1 cellular context compared by ENCODE assay signal in genomic region chr1:23331713-23332112, GRCh38.
TF ChIP-seq lines count a peak whose summit lies in the region.

No MANE protein-coding gene starts in this region.

TF ChIP-seq in K562, 482 proteins besides CTCF, POLR2A, EP300 and RAD21 (continued from another document):
- TF ChIP-seq, protein P1, sequence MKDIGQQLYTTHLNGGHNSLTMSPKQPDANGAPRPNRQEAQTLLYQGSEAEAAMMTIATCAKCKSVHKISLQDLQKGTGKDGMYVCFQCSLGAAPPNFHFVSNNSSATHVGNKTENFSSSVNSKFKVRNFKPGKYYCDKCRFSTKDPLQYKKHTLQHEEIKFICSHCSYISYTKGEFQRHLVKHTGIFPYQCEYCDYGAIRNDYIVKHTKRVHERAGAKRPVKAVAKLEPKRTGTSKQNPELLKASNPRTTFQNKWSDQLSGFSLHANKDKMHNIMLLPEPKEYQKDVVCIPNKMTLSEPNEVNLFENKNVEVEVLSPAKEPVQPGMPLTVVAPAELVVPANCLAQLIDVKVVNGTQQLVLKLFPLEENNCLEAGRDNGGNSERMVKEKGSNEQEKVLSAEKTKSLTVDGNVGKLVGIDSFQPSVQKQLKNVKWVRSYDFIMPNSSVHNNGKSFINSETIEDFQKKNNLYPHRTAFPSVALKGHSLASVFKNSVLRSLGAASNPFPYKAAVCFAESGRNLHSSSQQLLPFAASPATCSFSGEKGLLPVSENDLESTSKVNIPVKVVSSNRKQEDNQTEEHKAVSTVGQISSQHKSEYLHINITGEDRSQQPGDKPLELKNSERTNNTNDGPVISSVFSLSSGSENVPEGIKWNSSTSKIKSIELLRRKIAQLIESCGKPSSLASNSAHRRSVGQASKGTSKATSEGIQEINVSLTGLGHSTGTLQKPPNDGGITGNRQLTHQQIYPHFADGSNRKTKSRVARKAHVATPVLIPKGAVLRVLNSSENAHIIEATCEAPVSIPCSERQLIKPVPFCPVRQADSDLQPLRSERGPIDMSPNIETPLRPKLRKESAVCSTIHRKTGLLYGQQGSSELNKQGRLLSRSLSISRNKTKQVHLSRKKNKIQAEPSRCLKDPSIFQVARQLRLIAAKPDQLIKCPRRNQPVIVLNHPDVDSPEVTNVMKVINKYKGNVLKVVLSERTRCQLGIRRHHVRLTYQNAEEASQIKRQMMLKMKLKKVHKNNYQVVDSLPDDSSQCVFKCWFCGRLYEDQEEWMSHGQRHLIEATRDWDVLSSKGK (CRISPR knock-in tag; IDR thresholded peaks at IDR 0.05) = no peak
- TF ChIP-seq HOMEZ (CRISPR knock-in tag; IDR thresholded peaks at IDR 0.05) (no peak), NKRF (IDR thresholded peaks at IDR 0.05; ENCODE audit: borderline replicate concordance) (no peak)
